Comparison of ENCODE assay signal across 20 cellular contexts in the genomic region with DNA sequence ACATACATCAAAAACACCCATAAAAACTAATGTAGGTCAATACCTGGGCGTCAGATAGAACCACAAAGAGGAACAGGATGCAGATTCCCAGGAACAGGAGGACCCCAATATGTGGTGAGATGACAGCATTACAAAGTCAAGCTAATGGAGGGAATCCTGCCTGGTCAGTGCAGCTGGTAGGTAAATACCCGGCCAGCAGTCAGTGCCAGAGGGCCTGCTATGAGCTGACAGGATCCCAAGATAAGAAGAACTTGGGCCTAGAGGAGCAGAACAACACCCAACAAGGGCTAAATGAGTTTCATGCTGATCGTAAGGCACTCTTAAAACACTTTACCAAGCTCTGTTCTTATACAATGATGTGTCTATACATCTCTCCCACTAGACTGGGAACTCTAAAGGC.
"Had no signal": no experiment of that assay in that cellular context is flagged by ENCODE, and none has a peak within 500 bp of the region (broad histone marks: within the 10 kb centered on the region; RNA-seq: fewer than 3 reads in every experiment).

No MANE protein-coding gene starts in this region.

- ATAC-seq: activated CD4-positive, alpha-beta T cell treated with anti-CD3 and anti-CD28 coated beads for 36 hours; mucosa of descending colon; right lobe of liver had no signal

- H2AFZ ChIP-seq: hepatocyte had no signal

- H3K9me3 Mint-ChIP-seq: activated CD4-positive, alpha-beta memory T cell treated with anti-CD3 and anti-CD28 coated beads for 36 hours; activated T-helper 1 cell treated with anti-CD3 and anti-CD28 coated beads, Interleukin-12 subunit alpha, Interleukin-12 subunit beta, Interleukin-2, Interleukin-4 antibody, amounts not matched to agents 30 ng/mL and 10 ng/mL and 1 ng/mL, durations not matched to agents 14 hours and 24 hours and 36 hours; neural crest cell had no signal

- H3K27me3 ChIP-seq: hepatocyte, right lobe of liver, testis had no signal

- H3K27ac ChIP-seq: hepatocyte, right lobe of liver, testis had no signal

- H3K4me1 Mint-ChIP-seq: activated CD4-positive, alpha-beta T cell treated with anti-CD3 and anti-CD28 coated beads for 36 hours; naive B cell; neural crest cell had no signal

- H3K4me3 Mint-ChIP-seq: activated CD4-positive, alpha-beta memory T cell treated with anti-CD3 and anti-CD28 coated beads for 36 hours; activated CD4-positive, alpha-beta T cell treated with anti-CD3 and anti-CD28 coated beads for 36 hours; activated naive CD8-positive, alpha-beta T cell; activated T-helper 1 cell treated with anti-CD3 and anti-CD28 coated beads, Interleukin-12 subunit alpha, Interleukin-12 subunit beta, Interleukin-2, Interleukin-4 antibody, amounts not matched to agents 30 ng/mL and 10 ng/mL and 1 ng/mL, durations not matched to agents 14 hours and 24 hours and 36 hours; naive B cell; neural crest cell had no signal

- H3K36me3 Mint-ChIP-seq: activated CD4-positive, alpha-beta memory T cell treated with anti-CD3 and anti-CD28 coated beads for 36 hours; activated naive CD8-positive, alpha-beta T cell; naive B cell had no signal

- H3K36me3 ChIP-seq: right lobe of liver had no signal

- FAIRE-seq: endothelial cell of umbilical vein, keratinocyte had no signal

- H3K4me3 ChIP-seq: hepatocyte, lung, mucosa of descending colon, right lobe of liver, smooth muscle cell, testis had no signal

- H3K79me2 ChIP-seq: hepatocyte had no signal

- H3K4me1 ChIP-seq: right lobe of liver, testis had no signal

- H3K27ac Mint-ChIP-seq: activated CD4-positive, alpha-beta memory T cell treated with anti-CD3 and anti-CD28 coated beads for 36 hours; activated CD4-positive, alpha-beta T cell treated with anti-CD3 and anti-CD28 coated beads for 36 hours; activated naive CD8-positive, alpha-beta T cell; activated T-helper 1 cell treated with anti-CD3 and anti-CD28 coated beads, Interleukin-12 subunit alpha, Interleukin-12 subunit beta, Interleukin-2, Interleukin-4 antibody, amounts not matched to agents 30 ng/mL and 10 ng/mL and 1 ng/mL, durations not matched to agents 14 hours and 24 hours and 36 hours; naive B cell had no signal

- H3K9me3 ChIP-seq: mucosa of descending colon, right lobe of liver, testis had no signal

- DNase-seq: activated CD4-positive, alpha-beta memory T cell treated with anti-CD3 and anti-CD28 coated beads for 36 hours; activated CD4-positive, alpha-beta T cell treated with anti-CD3 and anti-CD28 coated beads for 36 hours; activated gamma-delta T cell treated with Interleukin-2 at 50 U/mL for 16 hours; activated T-cell treated with anti-CD3 and anti-CD28 coated beads for 4 hours; effector CD4-positive, alpha-beta T cell; mucosa of descending colon; naive B cell; right lobe of liver; stimulated activated CD4-positive, alpha-beta T cell treated with anti-CD3 and anti-CD28 coated beads, Interleukin-4, amount 100 ng/mL, for 1 hour; SW 1271; T-helper 2 cell; testis had no signal

- H3K4me2 ChIP-seq: hepatocyte, smooth muscle cell had no signal
